ENCODE assay signal across 1 cellular context in genomic region chr6:101018157-101018556, GRCh38.
TF ChIP-seq lines count a peak whose summit lies in the region.

No MANE protein-coding gene starts in this region.

TF ChIP-seq in SK-N-SH treated with all-trans-retinoic acid at 6 μM for 48 hours, 23 proteins besides CTCF, POLR2A, EP300 and RAD21 (continued from another document):
- no peak for TF ChIP-seq TSHZ2 (CRISPR knock-in tag; IDR thresholded peaks at IDR 0.05)
- no peak for TF ChIP-seq GLIS3 (CRISPR knock-in tag; IDR thresholded peaks at IDR 0.05)
- TF ChIP-seq ZNF8 (CRISPR knock-in tag; IDR thresholded peaks at IDR 0.05) = no peak
- TF ChIP-seq ESRRG (CRISPR knock-in tag; IDR thresholded peaks at IDR 0.05) = no peak
- no peak for TF ChIP-seq TOX (CRISPR knock-in tag; IDR thresholded peaks at IDR 0.05; ENCODE audit: borderline replicate concordance)
- TF ChIP-seq ZC3H10 (CRISPR knock-in tag; IDR thresholded peaks at IDR 0.05) = no peak
- TF ChIP-seq OSR1 (CRISPR knock-in tag; IDR thresholded peaks at IDR 0.05) = no peak
- TF ChIP-seq ZNF70 (CRISPR knock-in tag; IDR thresholded peaks at IDR 0.05) = no peak
- no peak for TF ChIP-seq ISL1 (CRISPR knock-in tag; IDR thresholded peaks at IDR 0.05)
- no peak for TF ChIP-seq ZFP30 (CRISPR knock-in tag; IDR thresholded peaks at IDR 0.05)
- no peak for TF ChIP-seq CREB5 (CRISPR knock-in tag; IDR thresholded peaks at IDR 0.05; ENCODE audit: low read depth)
TF ChIP-seq in SK-N-SH treated with all-trans-retinoic acid at 6 μM for 48 hours: peak in this region for 0.
